ENCODE assay signal across 21 cellular contexts in genomic region chr4:34250562-34250961, GRCh38.
DNase-seq lines count a peak whose midpoint lies in the region; ATAC-seq, FAIRE-seq and TF ChIP-seq lines count a peak whose summit lies in the region.
"Had no signal": no experiment of that assay in that cellular context is flagged by ENCODE, and none has a peak within 500 bp of the region (broad histone marks: within the 10 kb centered on the region; RNA-seq: fewer than 3 reads in every experiment).

No MANE protein-coding gene starts in this region.

- DNase-seq in Daoy (ENCODE audit: low read depth) (peak; percentile 11), M059J (ENCODE audit: low read depth) (peak; percentile 72), bronchial epithelial cell (ENCODE audit: low read depth) (peak; percentile 83), foreskin melanocyte (peak; percentile 0), GOT3 (lab: John Stamatoyannopoulos, UW) (no peak), SIG-M5 treated with dmso at 0.1 percent for 504 hours (lab: John Stamatoyannopoulos, UW; ENCODE audit: unreplicated experiment) (no peak), dedifferentiated amniotic fluid mesenchymal stem cell (ENCODE audit: extremely low spot score) (no peak)
- DNase-seq: activated CD4-positive, alpha-beta T cell treated with anti-CD3 and anti-CD28 coated beads, Interleukin-2, amount 50 U/mL, for 4 hours; activated naive CD4-positive, alpha-beta T cell; head of caudate nucleus; Kasumi-1; NCI-H1436 treated with DMSO at 0.1 percent for 48 hours; NCI-H2171 treated with DMSO at 0.1 percent for 48 hours; RPMI8226; stimulated activated naive CD8-positive, alpha-beta T cell treated with anti-CD3 and anti-CD28 coated beads, Interleukin-15, Interleukin-2, amounts not matched to agents 100 U/mL and 50 U/mL, for 24 hours; trophoblast cell; WERI-Rb-1 had no signal

- no peak for FAIRE-seq in bronchial epithelial cell (lab: Jason Lieb, UNC)
- FAIRE-seq: endometrium, GM19239 had no signal

- H3K27me3 ChIP-seq in bronchial epithelial cell (ENCODE audit: control insufficient read depth, insufficient read depth, low read length): no peaks in the 10 kb centered on the region
- H3K27me3 ChIP-seq: ascending aorta had no signal

- TF ChIP-seq CTCF in bronchial epithelial cell (IDR thresholded peaks at IDR 0.05; ENCODE audit: insufficient read depth, low read length, severe bottlenecking): no peak

- no peaks in the 10 kb centered on the region for H3K36me3 ChIP-seq in bronchial epithelial cell (ENCODE audit: control insufficient read depth, insufficient read depth, low read length)
- H3K36me3 ChIP-seq: ascending aorta, WERI-Rb-1 had no signal

- no peak overlapping the region for H3K4me3 ChIP-seq in bronchial epithelial cell (ENCODE audit: low read depth, low read length)
- H3K4me3 ChIP-seq: ascending aorta had no signal

- ATAC-seq in GM21447 (IDR thresholded peaks at IDR 0.05; ENCODE audit: unreplicated experiment): no peak
- ATAC-seq: stimulated activated naive CD8-positive, alpha-beta T cell treated with anti-CD3 and anti-CD28 coated beads, Interleukin-15, Interleukin-2, amounts not matched to agents 100 U/mL and 50 U/mL, for 24 hours had no signal

Comparison
In these comparisons a context has a peak if more than half of its experiments do, and no peak if none do; other contexts are left out.
1. DNase-seq: peak in Daoy (single experiment), M059J (single experiment), bronchial epithelial cell (single experiment) and foreskin melanocyte (single experiment); none in GOT3 (single experiment), SIG-M5 treated with dmso at 0.1 percent for 504 hours (single experiment) and dedifferentiated amniotic fluid mesenchymal stem cell (single experiment).